ENCODE assay signal across 24 cellular contexts in the genomic region with DNA sequence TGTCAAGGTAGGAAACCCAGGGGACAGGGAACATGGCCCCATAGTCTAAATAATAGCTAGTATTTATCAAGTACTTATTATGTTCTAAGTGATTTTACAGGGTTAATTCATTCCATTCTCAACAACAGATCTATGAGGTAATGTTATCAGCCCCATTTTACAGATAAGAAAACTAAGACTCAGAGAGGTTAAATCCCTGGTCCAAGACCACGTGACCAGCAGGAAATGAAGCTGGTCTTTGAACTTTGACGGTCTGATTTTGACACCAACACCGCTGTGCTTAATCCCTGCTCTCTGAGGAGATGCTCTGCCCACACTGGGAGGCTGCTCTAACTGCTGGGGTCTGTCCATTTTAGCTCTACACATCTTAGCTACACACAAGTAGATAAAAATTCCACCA.
DNase-seq lines count a peak whose midpoint lies in the region; ATAC-seq, FAIRE-seq and TF ChIP-seq lines count a peak whose summit lies in the region.
"Had no signal": no experiment of that assay in that cellular context is flagged by ENCODE, and none has a peak within 500 bp of the region (broad histone marks: within the 10 kb centered on the region; RNA-seq: fewer than 3 reads in every experiment).

No MANE protein-coding gene starts in this region.

- no TSS peak for BruUV-seq in GM12878 (replicated peaks; lab: Mats Ljungman, UMichigan)

- no peak for DNase-seq in activated T-helper 1 cell treated with anti-CD3 and anti-CD28 coated beads, Interleukin-12 subunit alpha, Interleukin-12 subunit beta, Interleukin-2, Interleukin-4 antibody, amounts not matched to agents 30 ng/mL and 10 ng/mL and 1 ng/mL, durations not matched to agents 14 hours and 24 hours and 36 hours (ENCODE audit: low spot score)
- DNase-seq in GM12878 (ENCODE audit: low read depth, low spot score): no peak
- DNase-seq in bronchial epithelial cell (ENCODE audit: low read depth): no peak
- DNase-seq in effector CD4-positive, alpha-beta T cell: no peak
- DNase-seq: 8988T; ACHN; BE2C; C1 segment of cervical spinal cord; CD4-positive, alpha-beta memory T cell; CD4-positive, CD25-positive, alpha-beta regulatory T cell; CD8-positive, alpha-beta memory T cell; COR-L47; DMS 273 treated with DMSO at 0.1 percent for 48 hours; DMS153; DMS53; DMS79; DND-41; EL; GDM1 had no signal

- TF ChIP-seq EP300 in GM12878 (IDR thresholded peaks at IDR 0.05; ENCODE audit: borderline replicate concordance in 1 of 2, control insufficient read depth in 1 of 2, low read depth in 2 of 2, low read length in 2 of 2): no peak

- SMC1A ChIA-PET in GM12878 (lab: Charles Lee; ENCODE audit: uncharacterized antibody, unreplicated experiment): interaction anchor here (0.6 to 1.5 kb wide), 9 partner anchors 8 to 792 kb away, joined by 3 to 9 read pairs (median 3); no protein-coding TSS in a partner anchor

- no peak for ATAC-seq in GM12878
- no peak for ATAC-seq in HG03565 (IDR thresholded peaks at IDR 0.05; ENCODE audit: unreplicated experiment)

- in situ Hi-C loops in GM12878 (cut with MboI): no loop called here

- no peak overlapping the region for H3K4me3 ChIP-seq in GM12878
- no peak overlapping the region for H3K4me3 ChIP-seq in bronchial epithelial cell (ENCODE audit: low read depth, low read length)
- H3K4me3 ChIP-seq: BLaER1 had no signal

- no peak for TF ChIP-seq RAD21 in GM12878 (IDR thresholded peaks at IDR 0.05; ENCODE audit: insufficient read depth, low read depth, low read length)

- peaks cover 4% of the 10 kb centered on the region for H3K36me3 Mint-ChIP-seq in activated T-helper 1 cell treated with anti-CD3 and anti-CD28 coated beads, Interleukin-12 subunit alpha, Interleukin-12 subunit beta, Interleukin-2, Interleukin-4 antibody, amounts not matched to agents 30 ng/mL and 10 ng/mL and 1 ng/mL, durations not matched to agents 14 hours and 24 hours and 36 hours (ENCODE audit: low read depth)
- H3K36me3 Mint-ChIP-seq: CD14-positive monocyte; CD4-positive, alpha-beta memory T cell; CD4-positive, CD25-positive, alpha-beta regulatory T cell had no signal

- H3K27ac ChIP-seq in GM12878 (ENCODE audit: control insufficient read depth, insufficient read depth): no peak overlapping the region
- H3K27ac ChIP-seq: BLaER1 had no signal

- intact Hi-C loops in activated T-helper 1 cell treated with anti-CD3 and anti-CD28 coated beads, Interleukin-12 subunit alpha, Interleukin-12 subunit beta, Interleukin-2, Interleukin-4 antibody, amounts not matched to agents 30 ng/mL and 10 ng/mL and 1 ng/mL, durations not matched to agents 14 hours and 24 hours and 36 hours (cut with micrococcal nuclease): loop anchor here (10.0 kb wide), 1 partner anchor 2004 kb away; the partner anchor contains the start of genes RNU6-7 and RNU6-8
- intact Hi-C loops in GM12878 (cut with micrococcal nuclease; ENCODE audit: unreplicated experiment): no loop called here

- TF ChIP-seq POLR2A in GM12878 (IDR thresholded peaks at IDR 0.05; ENCODE audit: low read depth, low read length): no peak

- no peaks in the 10 kb centered on the region for H3K79me2 ChIP-seq in GM12878 (ENCODE audit: control insufficient read depth, insufficient read depth, low read length)

- H3K4me3 Mint-ChIP-seq in activated T-helper 1 cell treated with anti-CD3 and anti-CD28 coated beads, Interleukin-12 subunit alpha, Interleukin-12 subunit beta, Interleukin-2, Interleukin-4 antibody, amounts not matched to agents 30 ng/mL and 10 ng/mL and 1 ng/mL, durations not matched to agents 14 hours and 24 hours and 36 hours: no peak overlapping the region
- H3K4me3 Mint-ChIP-seq: CD14-positive monocyte; CD4-positive, alpha-beta memory T cell; CD4-positive, CD25-positive, alpha-beta regulatory T cell; CD8-positive, alpha-beta memory T cell had no signal

- WGBS in GM12878 (ENCODE audit: insufficient coverage, insufficient replicate concordance, low lambda C conversion rate, missing lambda C conversion rate): 63% methylated on average over 3 of the region's 3 CpGs

- H3K9me3 ChIP-seq in GM12878 (replicated peaks; ENCODE audit: control insufficient read depth, insufficient read depth, low read length): no peaks in the 10 kb centered on the region
- H3K9me3 ChIP-seq: BE2C, BLaER1 had no signal

- POLR2A ChIA-PET in GM12878 (lab: Charles Lee): no interaction called here

- H3K4me1 ChIP-seq in GM12878 (ENCODE audit: control insufficient read depth, insufficient read depth, low read length): no peaks in the 10 kb centered on the region; the same call in 1 of the 2 replicates
- H3K4me1 ChIP-seq: BE2C, BLaER1 had no signal

- H3K9ac ChIP-seq in GM12878 (ENCODE audit: control insufficient read depth, insufficient read depth, low read length): no peak overlapping the region
- H3K9ac ChIP-seq: BLaER1 had no signal

- no peaks in the 10 kb centered on the region for H4K20me1 ChIP-seq in GM12878 (ENCODE audit: control insufficient read depth, insufficient read depth)
- H4K20me1 ChIP-seq: BLaER1 had no signal

- RAD21 ChIA-PET in GM12878 (lab: Charles Lee; ENCODE audit: unreplicated experiment): interaction anchor here (1.2 to 1.4 kb wide), 2 partner anchors 18 to 28 kb away, joined by 4 to 5 read pairs; no protein-coding TSS in a partner anchor

- CTCF ChIA-PET in GM12878 (lab: Yijun Ruan, JAX): interaction anchor here (0.9 to 1.4 kb wide), 4 partner anchors 13 to 27 kb away, joined by 3 read pairs; no protein-coding TSS in a partner anchor

- H3K4me2 ChIP-seq in GM12878 (ENCODE audit: control insufficient read depth, insufficient read depth): no peak overlapping the region
- H3K4me2 ChIP-seq: BLaER1 had no signal

- peaks cover 19% of the 10 kb centered on the region for H3K9me3 Mint-ChIP-seq in activated T-helper 1 cell treated with anti-CD3 and anti-CD28 coated beads, Interleukin-12 subunit alpha, Interleukin-12 subunit beta, Interleukin-2, Interleukin-4 antibody, amounts not matched to agents 30 ng/mL and 10 ng/mL and 1 ng/mL, durations not matched to agents 14 hours and 24 hours and 36 hours

- no peaks in the 10 kb centered on the region; a peak in 1 of 4 replicates for H3K27me3 ChIP-seq in GM12878 (replicated peaks in 1 of 2; ENCODE audit: control insufficient read depth in 2 of 2, insufficient read depth in 2 of 2, low read length in 1 of 2)
- H3K27me3 ChIP-seq in bronchial epithelial cell (ENCODE audit: control insufficient read depth, insufficient read depth, low read length): no peaks in the 10 kb centered on the region
- H3K27me3 ChIP-seq: BLaER1 had no signal

- H3K36me3 ChIP-seq in GM12878 (ENCODE audit: control insufficient read depth in 2 of 2, insufficient read depth in 2 of 2, low read length in 1 of 2) (no peaks in the 10 kb centered on the region), bronchial epithelial cell (ENCODE audit: control insufficient read depth, insufficient read depth, low read length) (no peaks in the 10 kb centered on the region)
- H3K36me3 ChIP-seq: BE2C, BLaER1 had no signal

- no peak overlapping the region for H2AFZ ChIP-seq in GM12878 (ENCODE audit: control insufficient read depth, low read depth, low read length)

- H3K27ac Mint-ChIP-seq in activated T-helper 1 cell treated with anti-CD3 and anti-CD28 coated beads, Interleukin-12 subunit alpha, Interleukin-12 subunit beta, Interleukin-2, Interleukin-4 antibody, amounts not matched to agents 30 ng/mL and 10 ng/mL and 1 ng/mL, durations not matched to agents 14 hours and 24 hours and 36 hours: peak overlapping the region; percentile 17
- H3K27ac Mint-ChIP-seq: CD14-positive monocyte; CD4-positive, CD25-positive, alpha-beta regulatory T cell; CD8-positive, alpha-beta memory T cell had no signal

- no peak for FAIRE-seq in GM12878 (lab: Jason Lieb, UNC)
- FAIRE-seq in bronchial epithelial cell (lab: Jason Lieb, UNC): peak; percentile 72
- FAIRE-seq: A204.1, GM12891 had no signal

- peaks cover 36% of the 10 kb centered on the region for H3K4me1 Mint-ChIP-seq in activated T-helper 1 cell treated with anti-CD3 and anti-CD28 coated beads, Interleukin-12 subunit alpha, Interleukin-12 subunit beta, Interleukin-2, Interleukin-4 antibody, amounts not matched to agents 30 ng/mL and 10 ng/mL and 1 ng/mL, durations not matched to agents 14 hours and 24 hours and 36 hours (ENCODE audit: low read depth)
- H3K4me1 Mint-ChIP-seq: CD14-positive monocyte had no signal

- peaks cover 3% of the 10 kb centered on the region for H3K27me3 Mint-ChIP-seq in activated T-helper 1 cell treated with anti-CD3 and anti-CD28 coated beads, Interleukin-12 subunit alpha, Interleukin-12 subunit beta, Interleukin-2, Interleukin-4 antibody, amounts not matched to agents 30 ng/mL and 10 ng/mL and 1 ng/mL, durations not matched to agents 14 hours and 24 hours and 36 hours (ENCODE audit: insufficient read depth)

- TF ChIP-seq CTCF in GM12878 (IDR thresholded peaks at IDR 0.05 in 2 of 3, conservative IDR thresholded peaks at IDR 0.05 in 1 of 3; ENCODE audit: control insufficient read depth in 2 of 3, extremely low read depth in 1 of 3, insufficient read depth in 1 of 3, low read depth in 3 of 3, low read length in 3 of 3): no peak
- TF ChIP-seq CTCF in bronchial epithelial cell (IDR thresholded peaks at IDR 0.05; ENCODE audit: insufficient read depth, low read length, severe bottlenecking): no peak

TF ChIP-seq in GM12878, 131 proteins besides CTCF, POLR2A, EP300 and RAD21:
- TF ChIP-seq SMARCA5 (IDR thresholded peaks at IDR 0.05) (no peak), IKZF2 (IDR thresholded peaks at IDR 0.05) (no peak), YY1 (IDR thresholded peaks at IDR 0.05; ENCODE audit: low read depth, low read length) (no peak), RAD51 (IDR thresholded peaks at IDR 0.05) (peak; percentile 72; the same call in 1 of the 2 replicates)
